23 cellular contexts compared by ENCODE assay signal in genomic region chr18:12491611-12492435, GRCh38.
"Had no signal": no experiment of that assay in that cellular context is flagged by ENCODE, and none has a peak within 500 bp of the region (broad histone marks: within the 10 kb centered on the region; RNA-seq: fewer than 3 reads in every experiment).

No MANE protein-coding gene starts in this region.

- H3K27me3 Mint-ChIP-seq: activated CD4-positive, alpha-beta memory T cell treated with anti-CD3 and anti-CD28 coated beads, Interleukin-2, amount 10 ng/mL, durations not matched to agents 7 days and 5 days; stimulated activated naive CD8-positive, alpha-beta T cell treated with anti-CD3 and anti-CD28 coated beads, Interleukin-15, Interleukin-2, amounts not matched to agents 100 ng/mL and 50 ng/mL, for 24 hours had no signal

- ATAC-seq: activated T-cell treated with anti-CD3 and anti-CD28 coated beads, Interleukin-2, amount 50 U/mL, for 72 hours; esophagus mucosa; left lung; natural killer cell; right cardiac atrium; T-helper 17 cell had no signal

- H3K36me3 Mint-ChIP-seq: natural killer cell had no signal

- H3K4me3 Mint-ChIP-seq: activated CD4-positive, alpha-beta memory T cell treated with anti-CD3 and anti-CD28 coated beads, Interleukin-2, amount 10 ng/mL, durations not matched to agents 7 days and 5 days; activated CD4-positive, alpha-beta T cell treated with anti-CD3 and anti-CD28 coated beads, Interleukin-2, amount 10 ng/mL, durations not matched to agents 24 days and 14 days; activated naive CD4-positive, alpha-beta T cell treated with anti-CD3 and anti-CD28 coated beads for 36 hours; activated T-cell treated with anti-CD3 and anti-CD28 coated beads, Interleukin-2, amount 50 U/mL, for 72 hours; natural killer cell; stimulated activated naive CD8-positive, alpha-beta T cell treated with anti-CD3 and anti-CD28 coated beads, Interleukin-15, Interleukin-2, amounts not matched to agents 100 ng/mL and 50 ng/mL, for 24 hours; T-helper 17 cell had no signal

- H3K36me3 ChIP-seq: neutrophil, ovary, thyroid gland had no signal

- H3K4me1 Mint-ChIP-seq: activated CD4-positive, alpha-beta memory T cell treated with anti-CD3 and anti-CD28 coated beads, Interleukin-2, amount 10 ng/mL, durations not matched to agents 7 days and 5 days; activated CD4-positive, alpha-beta T cell treated with anti-CD3 and anti-CD28 coated beads, Interleukin-2, amount 10 ng/mL, durations not matched to agents 24 days and 14 days; natural killer cell had no signal

- H3K27me3 ChIP-seq: cardiac muscle cell, left lung, neutrophil, ovary, thyroid gland had no signal

- H3K4me1 ChIP-seq: left lung, thyroid gland had no signal

- H3K9me3 Mint-ChIP-seq: activated CD4-positive, alpha-beta memory T cell treated with anti-CD3 and anti-CD28 coated beads, Interleukin-2, amount 10 ng/mL, durations not matched to agents 7 days and 5 days; activated CD4-positive, alpha-beta T cell treated with anti-CD3 and anti-CD28 coated beads, Interleukin-2, amount 10 ng/mL, durations not matched to agents 24 days and 14 days; activated naive CD4-positive, alpha-beta T cell treated with anti-CD3 and anti-CD28 coated beads for 36 hours; activated T-cell treated with anti-CD3 and anti-CD28 coated beads, Interleukin-2, amount 50 U/mL, for 72 hours; natural killer cell; stimulated activated naive CD8-positive, alpha-beta T cell treated with anti-CD3 and anti-CD28 coated beads, Interleukin-15, Interleukin-2, amounts not matched to agents 100 ng/mL and 50 ng/mL, for 24 hours had no signal

- H3K27ac Mint-ChIP-seq: activated CD4-positive, alpha-beta memory T cell treated with anti-CD3 and anti-CD28 coated beads, Interleukin-2, amount 10 ng/mL, durations not matched to agents 7 days and 5 days; activated CD4-positive, alpha-beta T cell treated with anti-CD3 and anti-CD28 coated beads, Interleukin-2, amount 10 ng/mL, durations not matched to agents 24 days and 14 days; activated naive CD4-positive, alpha-beta T cell treated with anti-CD3 and anti-CD28 coated beads for 36 hours; activated T-cell treated with anti-CD3 and anti-CD28 coated beads, Interleukin-2, amount 50 U/mL, for 72 hours; natural killer cell; stimulated activated naive CD8-positive, alpha-beta T cell treated with anti-CD3 and anti-CD28 coated beads, Interleukin-15, Interleukin-2, amounts not matched to agents 100 ng/mL and 50 ng/mL, for 24 hours; T-helper 17 cell had no signal

- DNase-seq: activated CD4-positive, alpha-beta memory T cell treated with anti-CD3 and anti-CD28 coated beads, Interleukin-2, amount 10 ng/mL, durations not matched to agents 7 days and 5 days; activated CD4-positive, alpha-beta T cell treated with anti-CD3 and anti-CD28 coated beads, Interleukin-2, amount 10 ng/mL, durations not matched to agents 24 days and 14 days; activated effector memory CD4-positive, alpha-beta T cell treated with Interleukin-2 at 50 U/mL for 16 hours; activated naive CD4-positive, alpha-beta T cell treated with anti-CD3 and anti-CD28 coated beads for 36 hours; activated T-cell treated with anti-CD3 and anti-CD28 coated beads, Interleukin-2, amount 50 U/mL, for 72 hours; cortex of kidney; hippocampal formation; kidney glomerular epithelial cell; left lung; midbrain; natural killer cell; ovary; right cardiac atrium; stimulated activated CD4-positive, alpha-beta T cell treated with anti-CD3 and anti-CD28 coated beads, Interleukin-12 subunit alpha, Interleukin-12 subunit beta, amount 100 ng/mL, for 4 hours; stimulated activated CD4-positive, alpha-beta T cell treated with anti-CD3 and anti-CD28 coated beads, Interleukin-4, amount 100 ng/mL, for 4 hours; substantia nigra; SW 1271; T-helper 17 cell; thyroid gland had no signal

- H3K27ac ChIP-seq: cardiac muscle cell, left lung, neutrophil, ovary, thyroid gland had no signal

- H3K4me3 ChIP-seq: cardiac muscle cell, left lung, ovary, thyroid gland had no signal

- H3K9me3 ChIP-seq: left lung, neutrophil, ovary, thyroid gland had no signal
